ENCODE assay signal across 10 cellular contexts in genomic region chr14:37709419-37710195, GRCh38.
DNase-seq lines count a peak whose midpoint lies in the region; TF ChIP-seq lines count a peak whose summit lies in the region.
"Had no signal": no experiment of that assay in that cellular context is flagged by ENCODE, and none has a peak within 500 bp of the region (broad histone marks: within the 10 kb centered on the region; RNA-seq: fewer than 3 reads in every experiment).

No MANE protein-coding gene starts in this region.

- H3K9me3 ChIP-seq in tibial artery, result no peaks in the 10 kb centered on the region

- intact Hi-C loops in tibial artery (cut with DNase I; ENCODE audit: low total_unique reads), result loop anchor here (5.0 kb wide), 1 partner anchor 163 kb away; no protein-coding TSS in a partner anchor

- TF ChIP-seq CTCF in epithelial cell of esophagus (IDR thresholded peaks at IDR 0.05; ENCODE audit: insufficient read depth, low read depth, low read length, missing control alignments) (peak; percentile 51), tibial artery (IDR thresholded peaks at IDR 0.05) (peak in 1 of 2 experiments; percentile 25)

- H3K4me3 ChIP-seq in epithelial cell of esophagus (ENCODE audit: low read length) (no peak overlapping the region), tibial artery (no peak overlapping the region)

- no peaks in the 10 kb centered on the region for H3K36me3 ChIP-seq in tibial artery

- no peaks in the 10 kb centered on the region for H3K4me1 ChIP-seq in tibial artery

- DNase-seq in NCI-H82 (lab: John Stamatoyannopoulos, UW) (peak; percentile 33), NCI-H82 treated with DMSO at 0.1 percent for 48 hours (lab: John Stamatoyannopoulos, UW; ENCODE audit: unreplicated experiment) (no peak), NCI-H446 treated with DMSO at 0.1 percent for 48 hours (lab: John Stamatoyannopoulos, UW) (peak; percentile 34), epithelial cell of esophagus (ENCODE audit: low read depth) (peak; percentile 30), renal cortical epithelial cell (ENCODE audit: low read depth) (peak; percentile 36), tibial artery (no peak), NK-92 (lab: John Stamatoyannopoulos, UW; ENCODE audit: unreplicated experiment) (no peak), HK-2 (ENCODE audit: unreplicated experiment) (no peak)
- DNase-seq: CD8-positive, alpha-beta memory T cell had no signal

- H3K27me3 ChIP-seq in tibial artery, result no peaks in the 10 kb centered on the region

- H3K27ac ChIP-seq in tibial artery, result no peak overlapping the region
- H3K27ac ChIP-seq: epithelial cell of prostate had no signal

Comparison
In these comparisons a context has a peak if more than half of its experiments do, and no peak if none do; other contexts are left out.
1. DNase-seq: peak in NCI-H82 (single experiment), NCI-H446 treated with DMSO at 0.1 percent for 48 hours (single experiment), epithelial cell of esophagus (single experiment) and renal cortical epithelial cell (single experiment); none in NCI-H82 treated with DMSO at 0.1 percent for 48 hours (single experiment), tibial artery (0 of 2), NK-92 (single experiment) and HK-2 (single experiment).